23 cellular contexts compared by ENCODE assay signal in genomic region chr17:31249742-31250141, GRCh38. TPM values are rescaled to one million over a fixed set of nuclear protein-coding genes. Genes with fewer than 3 reads are reported as not detected.
DNase-seq lines count a peak whose midpoint lies in the region; ATAC-seq, FAIRE-seq and TF ChIP-seq lines count a peak whose summit lies in the region.
"Had no signal": no experiment of that assay in that cellular context is flagged by ENCODE, and none has a peak within 500 bp of the region (broad histone marks: within the 10 kb centered on the region; RNA-seq: fewer than 3 reads in every experiment).

No MANE protein-coding gene starts in this region.

- H3K36me3 ChIP-seq in KMS-11 (ENCODE audit: insufficient read depth) (no peaks in the 10 kb centered on the region), brain microvascular endothelial cell (replicated peaks) (no peaks in the 10 kb centered on the region), mesendoderm (ENCODE audit: control insufficient read depth, insufficient read depth, low read length) (no peaks in the 10 kb centered on the region)

- H3K9me3 Mint-ChIP-seq in activated T-helper 2 cell treated with anti-CD3 and anti-CD28 coated beads, Interferon-gamma antibody, Interleukin-2, Interleukin-4, amounts not matched to agents 10 μg/mL and 5 μg/mL and 100 μg/mL, durations not matched to agents 14 hours and 24 hours and 36 hours, result no peaks in the 10 kb centered on the region
- H3K9me3 Mint-ChIP-seq: activated CD4-positive, alpha-beta T cell treated with anti-CD3 and anti-CD28 coated beads, Interleukin-2, amount 10 ng/mL, durations not matched to agents 24 days and 14 days; dendritic cell treated with granulocyte-macrophage colony-stimulating factor and Interleukin-4, amounts not matched to agents 40 ng/mL and 50 ng/mL, for 4 days; naive B cell had no signal

- in situ Hi-C loops in ACHN (cut with HindIII; ENCODE audit: low pct_ligation_motif_present, low pct_unique_long_range_greater_than_20kb, low sequenced_read_pairs) (loop anchor here (25.0 kb wide), 1 partner anchor 113 kb away; no protein-coding TSS in a partner anchor), brain microvascular endothelial cell (cut with HindIII; ENCODE audit: low pct_ligation_motif_present, low sequenced_read_pairs) (no loop called here)

- H3K4me1 ChIP-seq in KMS-11 (ENCODE audit: low read depth, poor library complexity, severe bottlenecking) (peaks cover 56% of the 10 kb centered on the region), mesendoderm (ENCODE audit: control insufficient read depth, low read depth, low read length) (no peaks in the 10 kb centered on the region)

- no peak overlapping the region for H3K56ac ChIP-seq in mesendoderm (ENCODE audit: low read length)

- no peak for ATAC-seq in GM21447 (IDR thresholded peaks at IDR 0.05; ENCODE audit: unreplicated experiment)
- ATAC-seq: gastroesophageal sphincter, left ventricle myocardium superior had no signal

- no CpG with 5 or more reads among the region's 4 CpGs for WGBS in mesendoderm (ENCODE audit: extremely low coverage, insufficient coverage, low lambda C conversion rate)

- H3K23ac ChIP-seq in mesendoderm (ENCODE audit: low read length), result no peak overlapping the region

- H2AK5ac ChIP-seq in mesendoderm (ENCODE audit: low read length), result no peak overlapping the region

- DNase-seq in ACHN (peak; percentile 24), brain microvascular endothelial cell (peak; percentile 14), mesendoderm (peak; percentile 31), frontal cortex (ENCODE audit: low spot score in 2 of 2) (no peak), NCI-H510A treated with DMSO at 0.1 percent for 48 hours (lab: John Stamatoyannopoulos, UW) (no peak)
- no peak for DNase-seq in activated T-helper 2 cell treated with anti-CD3 and anti-CD28 coated beads, Interferon-gamma antibody, Interleukin-2, Interleukin-4, amounts not matched to agents 10 μg/mL and 5 μg/mL and 100 μg/mL, durations not matched to agents 14 hours and 24 hours and 36 hours (ENCODE audit: low spot score)
- DNase-seq: activated CD4-positive, alpha-beta T cell treated with anti-CD3 and anti-CD28 coated beads, Interleukin-2, amount 10 ng/mL, durations not matched to agents 24 days and 14 days; activated CD8-positive, alpha-beta memory T cell treated with anti-CD3 and anti-CD28 coated beads, Interleukin-2, amount 50 U/mL, for 4 hours; activated naive CD4-positive, alpha-beta T cell treated with Interleukin-2 at 50 U/mL for 16 hours; COR-L47; left ventricle myocardium superior; MV-4-11; naive B cell; NCI-H2081; NCI-H524; SIG-M5; stimulated activated naive CD4-positive, alpha-beta T cell; upper lobe of left lung had no signal

- H3K4me1 Mint-ChIP-seq in activated T-helper 2 cell treated with anti-CD3 and anti-CD28 coated beads, Interferon-gamma antibody, Interleukin-2, Interleukin-4, amounts not matched to agents 10 μg/mL and 5 μg/mL and 100 μg/mL, durations not matched to agents 14 hours and 24 hours and 36 hours (ENCODE audit: low read depth), result peaks cover 5% of the 10 kb centered on the region
- H3K4me1 Mint-ChIP-seq: activated CD4-positive, alpha-beta T cell treated with anti-CD3 and anti-CD28 coated beads, Interleukin-2, amount 10 ng/mL, durations not matched to agents 24 days and 14 days had no signal

- H3K4me3 Mint-ChIP-seq in activated T-helper 2 cell treated with anti-CD3 and anti-CD28 coated beads, Interferon-gamma antibody, Interleukin-2, Interleukin-4, amounts not matched to agents 10 μg/mL and 5 μg/mL and 100 μg/mL, durations not matched to agents 14 hours and 24 hours and 36 hours (ENCODE audit: low read depth), result no peak overlapping the region
- H3K4me3 Mint-ChIP-seq: activated CD4-positive, alpha-beta T cell treated with anti-CD3 and anti-CD28 coated beads, Interleukin-2, amount 10 ng/mL, durations not matched to agents 24 days and 14 days; dendritic cell treated with granulocyte-macrophage colony-stimulating factor and Interleukin-4, amounts not matched to agents 40 ng/mL and 50 ng/mL, for 4 days; naive B cell had no signal

- peaks cover 9% of the 10 kb centered on the region for H3K36me3 Mint-ChIP-seq in activated T-helper 2 cell treated with anti-CD3 and anti-CD28 coated beads, Interferon-gamma antibody, Interleukin-2, Interleukin-4, amounts not matched to agents 10 μg/mL and 5 μg/mL and 100 μg/mL, durations not matched to agents 14 hours and 24 hours and 36 hours (ENCODE audit: low read depth)
- H3K36me3 Mint-ChIP-seq: naive B cell had no signal

- H3K4me3 ChIP-seq in KMS-11 (IDR thresholded peaks at IDR 0.05; ENCODE audit: insufficient read depth, low read depth, low read length) (no peak overlapping the region), brain microvascular endothelial cell (ENCODE audit: low read depth, low read length) (no peak overlapping the region), mesendoderm (ENCODE audit: low read length) (no peak overlapping the region)
- H3K4me3 ChIP-seq: ascending aorta, gastroesophageal sphincter, upper lobe of left lung had no signal

- H3K4ac ChIP-seq in mesendoderm (ENCODE audit: low read depth, low read length), result no peak overlapping the region

- H3K27me3 ChIP-seq in KMS-11 (ENCODE audit: insufficient read depth, low read depth), result no peaks in the 10 kb centered on the region
- H3K27me3 ChIP-seq in brain microvascular endothelial cell (replicated peaks), result no peaks in the 10 kb centered on the region
- H3K27me3 ChIP-seq in mesendoderm (ENCODE audit: insufficient read depth, low read length, poor library complexity), result no peaks in the 10 kb centered on the region
- H3K27me3 ChIP-seq: ascending aorta, gastroesophageal sphincter, upper lobe of left lung had no signal

- no peak overlapping the region for H2BK120ac ChIP-seq in mesendoderm (ENCODE audit: low read depth, low read length)

- H2AFZ ChIP-seq in KMS-11 (ENCODE audit: low read depth), result no peak overlapping the region

- no peaks in the 10 kb centered on the region for H3K27me3 Mint-ChIP-seq in activated T-helper 2 cell treated with anti-CD3 and anti-CD28 coated beads, Interferon-gamma antibody, Interleukin-2, Interleukin-4, amounts not matched to agents 10 μg/mL and 5 μg/mL and 100 μg/mL, durations not matched to agents 14 hours and 24 hours and 36 hours (ENCODE audit: low read depth)
- H3K27me3 Mint-ChIP-seq: activated CD4-positive, alpha-beta T cell treated with anti-CD3 and anti-CD28 coated beads, Interleukin-2, amount 10 ng/mL, durations not matched to agents 24 days and 14 days; dendritic cell treated with granulocyte-macrophage colony-stimulating factor and Interleukin-4, amounts not matched to agents 40 ng/mL and 50 ng/mL, for 4 days; naive B cell had no signal

- H3K18ac ChIP-seq in mesendoderm (ENCODE audit: low read length), result no peak overlapping the region

- no peak overlapping the region for H4K8ac ChIP-seq in mesendoderm (ENCODE audit: low read depth, low read length)

- intact Hi-C loops in activated T-helper 2 cell treated with anti-CD3 and anti-CD28 coated beads, Interferon-gamma antibody, Interleukin-2, Interleukin-4, amounts not matched to agents 10 μg/mL and 5 μg/mL and 100 μg/mL, durations not matched to agents 14 hours and 24 hours and 36 hours (cut with micrococcal nuclease), result no loop called here

- TF ChIP-seq CTCF in KMS-11 (conservative IDR thresholded peaks at IDR 0.05; ENCODE audit: low read depth, low read length), result no peak
- no peak for TF ChIP-seq CTCF in brain microvascular endothelial cell (IDR thresholded peaks at IDR 0.05; ENCODE audit: low read depth, low read length, missing control alignments)

- no peak overlapping the region for H2BK5ac ChIP-seq in mesendoderm (ENCODE audit: low read length)

- H3K79me2 ChIP-seq in KMS-11 (ENCODE audit: insufficient read depth, low read depth) (no peaks in the 10 kb centered on the region), mesendoderm (ENCODE audit: control insufficient read depth, insufficient read depth, low read length) (no peaks in the 10 kb centered on the region)

- H3K4me2 ChIP-seq in KMS-11, result peak overlapping the region; percentile 96
- no peak overlapping the region for H3K4me2 ChIP-seq in mesendoderm (ENCODE audit: low read length)

- H3K9ac ChIP-seq in KMS-11 (no peak overlapping the region), mesendoderm (ENCODE audit: low read length) (no peak overlapping the region)

- H3K27ac ChIP-seq in KMS-11 (peak overlapping the region; percentile 54), brain microvascular endothelial cell (peak overlapping the region; percentile 68), mesendoderm (ENCODE audit: low read depth, low read length) (no peak overlapping the region)
- H3K27ac ChIP-seq: gastroesophageal sphincter had no signal

- H3K27ac Mint-ChIP-seq in activated T-helper 2 cell treated with anti-CD3 and anti-CD28 coated beads, Interferon-gamma antibody, Interleukin-2, Interleukin-4, amounts not matched to agents 10 μg/mL and 5 μg/mL and 100 μg/mL, durations not matched to agents 14 hours and 24 hours and 36 hours, result no peak overlapping the region
- H3K27ac Mint-ChIP-seq: activated CD4-positive, alpha-beta T cell treated with anti-CD3 and anti-CD28 coated beads, Interleukin-2, amount 10 ng/mL, durations not matched to agents 24 days and 14 days; dendritic cell treated with granulocyte-macrophage colony-stimulating factor and Interleukin-4, amounts not matched to agents 40 ng/mL and 50 ng/mL, for 4 days had no signal

- H4K20me1 ChIP-seq in KMS-11 (ENCODE audit: insufficient read depth), result no peaks in the 10 kb centered on the region

- H2BK15ac ChIP-seq in mesendoderm (replicated peaks; ENCODE audit: low read depth), result no peak overlapping the region

- H3K79me1 ChIP-seq in mesendoderm (ENCODE audit: low read length), result no peaks in the 10 kb centered on the region

- no peak for FAIRE-seq in frontal cortex (lab: Jason Lieb, UNC)

- H4K5ac ChIP-seq in mesendoderm (ENCODE audit: low read length), result no peak overlapping the region

RNA-seq across cellular contexts. Expression of gene OMG, which starts 47.3 kb away (rescaled TPM):
- not detected for polyA plus RNA-seq in mesendoderm (2013, experiment 1 of 2)
- not detected for polyA plus RNA-seq in mesendoderm (2013, experiment 2 of 2)
- total RNA-seq in frontal cortex, result 6.1 TPM
- 0.11 and 0.16 TPM in 2 replicates for total RNA-seq in activated T-helper 2 cell treated with anti-CD3 and anti-CD28 coated beads, Interferon-gamma antibody, Interleukin-2, Interleukin-4, amounts not matched to agents 10 μg/mL and 5 μg/mL and 100 μg/mL, durations not matched to agents 14 hours and 24 hours and 36 hours
- total RNA-seq: ascending aorta, gastroesophageal sphincter had no signal

Comparison
In these comparisons a context has a peak if more than half of its experiments do, and no peak if none do; other contexts are left out.
1. DNase-seq: peak in ACHN (single experiment), brain microvascular endothelial cell (single experiment) and mesendoderm (single experiment); none in frontal cortex (0 of 2), activated T-helper 2 cell treated with anti-CD3 and anti-CD28 coated beads, Interferon-gamma antibody, Interleukin-2, Interleukin-4, amounts not matched to agents 10 μg/mL and 5 μg/mL and 100 μg/mL, durations not matched to agents 14 hours and 24 hours and 36 hours (single experiment) and NCI-H510A treated with DMSO at 0.1 percent for 48 hours (single experiment).